In the genomic region with DNA sequence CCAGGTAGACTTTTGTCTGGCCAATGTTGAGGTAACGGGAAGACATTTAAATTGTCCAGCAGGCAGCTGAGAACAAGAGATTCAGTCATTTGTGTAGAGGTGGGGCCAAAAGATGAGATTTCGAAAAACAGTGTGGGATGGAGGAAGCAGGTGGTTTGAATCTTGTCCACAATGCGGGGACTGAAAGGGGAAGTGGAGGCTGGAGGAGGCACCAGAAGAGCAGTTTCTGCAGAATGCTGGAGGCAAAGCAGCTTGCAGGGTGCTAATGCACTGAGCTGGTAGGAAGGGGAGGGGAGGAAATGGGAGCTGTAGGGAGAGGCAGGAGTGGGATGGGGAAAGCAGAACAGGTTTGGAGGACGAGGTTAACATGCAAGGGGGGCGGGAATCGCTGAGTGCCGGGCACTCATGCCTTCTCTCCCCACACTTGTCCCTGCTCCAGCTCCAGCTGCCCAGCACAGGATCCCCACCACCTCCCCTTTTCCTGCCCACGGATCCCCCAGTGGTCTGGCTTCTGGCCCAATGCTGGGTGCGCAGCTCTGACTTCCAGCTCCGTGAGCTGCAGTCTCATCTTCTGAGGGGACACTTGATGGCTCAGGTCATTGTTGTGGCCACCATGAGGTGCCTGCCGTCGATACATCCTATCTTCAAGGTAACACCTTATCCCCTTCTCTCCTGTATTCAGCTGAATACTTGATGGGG, we compare ENCODE assay signal across 9 cellular contexts.
DNase-seq lines count a peak whose midpoint lies in the region; ATAC-seq lines count a peak whose summit lies in the region.
"Had no signal": no experiment of that assay in that cellular context is flagged by ENCODE, and none has a peak within 500 bp of the region (broad histone marks: within the 10 kb centered on the region; RNA-seq: fewer than 3 reads in every experiment).

No MANE protein-coding gene starts in this region.

- DNase-seq in activated T-cell treated with anti-CD3 and anti-CD28 coated beads, Interleukin-2, amount 50 U/mL, for 48 hours = peak; percentile 43 to 45
- no peak for DNase-seq in activated T-cell treated with anti-CD3 and anti-CD28 coated beads, Interleukin-2, amount 50 U/mL, for 1 hour
- DNase-seq in SIG-M5 treated with dmso at 0.1 percent for 504 hours (lab: John Stamatoyannopoulos, UW; ENCODE audit: unreplicated experiment) (peak; percentile 78), NCI-H748 (lab: John Stamatoyannopoulos, UW; ENCODE audit: unreplicated experiment) (no peak), NCI-H524 treated with DMSO at 0.1 percent for 48 hours (lab: John Stamatoyannopoulos, UW) (no peak)
- no peak for DNase-seq in stimulated activated naive CD8-positive, alpha-beta T cell treated with anti-CD3 and anti-CD28 coated beads, Interleukin-15, Interleukin-2, amounts not matched to agents 100 U/mL and 50 U/mL, for 24 hours
- no peak for DNase-seq in activated CD4-positive, alpha-beta T cell treated with anti-CD3 and anti-CD28 coated beads for 1 hour
- DNase-seq: cerebellar nuclear complex had no signal

- peak; percentile 81 for ATAC-seq in HG02798 (IDR thresholded peaks at IDR 0.05; ENCODE audit: poor library complexity, unreplicated experiment)
- ATAC-seq in stimulated activated naive CD8-positive, alpha-beta T cell treated with anti-CD3 and anti-CD28 coated beads, Interleukin-15, Interleukin-2, amounts not matched to agents 100 U/mL and 50 U/mL, for 24 hours = peak; percentile 41

Comparison
In these comparisons a context has a peak if more than half of its experiments do, and no peak if none do; other contexts are left out.
1. DNase-seq: peak in activated T-cell treated with anti-CD3 and anti-CD28 coated beads, Interleukin-2, amount 50 U/mL, for 48 hours (2 of 2) and SIG-M5 treated with dmso at 0.1 percent for 504 hours (single experiment); none in activated T-cell treated with anti-CD3 and anti-CD28 coated beads, Interleukin-2, amount 50 U/mL, for 1 hour (single experiment), stimulated activated naive CD8-positive, alpha-beta T cell treated with anti-CD3 and anti-CD28 coated beads, Interleukin-15, Interleukin-2, amounts not matched to agents 100 U/mL and 50 U/mL, for 24 hours (single experiment), NCI-H748 (single experiment), activated CD4-positive, alpha-beta T cell treated with anti-CD3 and anti-CD28 coated beads for 1 hour (single experiment) and NCI-H524 treated with DMSO at 0.1 percent for 48 hours (single experiment).